Comparison of ENCODE assay signal across 9 cellular contexts in the genomic region with DNA sequence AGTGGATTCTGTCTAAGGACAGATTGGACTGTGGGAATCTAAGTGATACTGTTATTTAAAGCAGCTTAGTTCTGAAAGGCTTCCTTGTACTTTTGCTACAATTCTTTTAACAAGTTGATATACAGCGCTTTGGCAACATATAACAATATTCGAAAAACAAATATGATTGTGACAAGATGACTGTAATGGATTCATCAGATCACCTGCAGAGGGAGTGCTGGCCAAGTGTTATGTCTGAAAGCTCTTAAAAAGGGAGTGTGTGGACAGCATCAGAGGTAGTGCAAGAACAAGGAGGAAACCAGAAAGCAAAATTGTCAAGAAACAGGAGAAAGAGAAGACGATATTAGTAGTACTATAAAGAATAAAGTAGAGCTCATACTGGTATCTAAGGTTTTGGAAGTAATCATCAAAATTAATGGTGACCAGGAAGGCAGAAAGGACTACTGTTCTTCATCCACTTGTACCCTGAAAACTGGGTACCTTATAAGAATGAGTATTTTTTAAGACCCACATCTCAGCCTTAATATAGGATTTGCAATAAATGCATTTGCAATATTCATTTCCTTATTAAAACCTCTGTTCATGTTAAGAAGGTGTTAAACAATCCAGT.
DNase-seq lines count a peak whose midpoint lies in the region; ATAC-seq and TF ChIP-seq lines count a peak whose summit lies in the region.
"Had no signal": no experiment of that assay in that cellular context is flagged by ENCODE, and none has a peak within 500 bp of the region (broad histone marks: within the 10 kb centered on the region; RNA-seq: fewer than 3 reads in every experiment).

No MANE protein-coding gene starts in this region.

- intact Hi-C loops in PC-3 (cut with micrococcal nuclease): loop anchor here (5.0 kb wide), 1 partner anchor 124 kb away; no protein-coding TSS in a partner anchor
- intact Hi-C loops in vagina (cut with DNase I): no loop called here

- H3K4me3 Mint-ChIP-seq in stimulated activated naive CD8-positive, alpha-beta T cell treated with anti-CD3 and anti-CD28 coated beads, Interleukin-15, amount 100 ng/mL, for 72 hours: no peak overlapping the region
- H3K4me3 Mint-ChIP-seq in T-helper 2 cell treated with Interferon-gamma antibody and Interleukin-4, amounts not matched to agents 5 μg/mL and 100 μg/mL, for 36 hours: no peak overlapping the region

- H3K9me3 ChIP-seq in PC-3 (ENCODE audit: low read length) (no peaks in the 10 kb centered on the region), hepatocyte (ENCODE audit: low read depth) (no peaks in the 10 kb centered on the region), vagina (no peaks in the 10 kb centered on the region)

- H4K20me1 ChIP-seq in PC-3 (ENCODE audit: low read length) (no peaks in the 10 kb centered on the region), hepatocyte (ENCODE audit: insufficient read depth, poor library complexity, severe bottlenecking) (no peaks in the 10 kb centered on the region)

- peak; percentile 49; the same call in 1 of the 2 replicates for ATAC-seq in PC-3
- no peak for ATAC-seq in stimulated activated naive CD8-positive, alpha-beta T cell treated with anti-CD3 and anti-CD28 coated beads, Interleukin-15, amount 100 ng/mL, for 72 hours

- H2AFZ ChIP-seq in PC-3 (ENCODE audit: low read length) (no peak overlapping the region), hepatocyte (no peak overlapping the region)

- H3K4me3 ChIP-seq in PC-3 (ENCODE audit: low read length) (no peak overlapping the region), hepatocyte (no peak overlapping the region), vagina (no peak overlapping the region)

- no peaks in the 10 kb centered on the region for H3K4me1 Mint-ChIP-seq in stimulated activated naive CD8-positive, alpha-beta T cell treated with anti-CD3 and anti-CD28 coated beads, Interleukin-15, amount 100 ng/mL, for 72 hours
- no peaks in the 10 kb centered on the region for H3K4me1 Mint-ChIP-seq in T-helper 2 cell treated with Interferon-gamma antibody and Interleukin-4, amounts not matched to agents 5 μg/mL and 100 μg/mL, for 36 hours (ENCODE audit: low read depth)

- H3K4me2 ChIP-seq in PC-3 (ENCODE audit: low read length): no peak overlapping the region
- H3K4me2 ChIP-seq in hepatocyte: no peak overlapping the region

- H3K27me3 Mint-ChIP-seq in stimulated activated naive CD8-positive, alpha-beta T cell treated with anti-CD3 and anti-CD28 coated beads, Interleukin-15, amount 100 ng/mL, for 72 hours: no peaks in the 10 kb centered on the region
- no peaks in the 10 kb centered on the region for H3K27me3 Mint-ChIP-seq in T-helper 2 cell treated with Interferon-gamma antibody and Interleukin-4, amounts not matched to agents 5 μg/mL and 100 μg/mL, for 36 hours (ENCODE audit: low read depth)

- H3K9me3 Mint-ChIP-seq in stimulated activated naive CD8-positive, alpha-beta T cell treated with anti-CD3 and anti-CD28 coated beads, Interleukin-15, amount 100 ng/mL, for 72 hours: peaks cover 9% of the 10 kb centered on the region in 2 donors
- H3K9me3 Mint-ChIP-seq in T-helper 2 cell treated with Interferon-gamma antibody and Interleukin-4, amounts not matched to agents 5 μg/mL and 100 μg/mL, for 36 hours: peaks cover 3% of the 10 kb centered on the region

- H3K36me3 Mint-ChIP-seq in T-helper 2 cell treated with Interferon-gamma antibody and Interleukin-4, amounts not matched to agents 5 μg/mL and 100 μg/mL, for 36 hours (ENCODE audit: low read depth): no peaks in the 10 kb centered on the region

- no peaks in the 10 kb centered on the region for H3F3A ChIP-seq in PC-3 (ENCODE audit: low read length, unreplicated experiment)

- TF ChIP-seq CTCF in PC-3 (conservative IDR thresholded peaks at IDR 0.05; ENCODE audit: low read depth, low read length) (peak; percentile 66), hepatocyte (IDR thresholded peaks at IDR 0.05; ENCODE audit: poor library complexity) (peak; percentile 47), vagina (IDR thresholded peaks at IDR 0.05) (no peak)

- H3K9ac ChIP-seq in PC-3 (ENCODE audit: low read length): no peak overlapping the region

- CTCF ChIA-PET in HEK293T (lab: Yijun Ruan, JAX) (interaction anchor here (0.6 to 1.3 kb wide), 4 partner anchors 84 to 570 kb away, joined by 3 to 8 read pairs (median 4); no protein-coding TSS in a partner anchor), PC-3 (lab: Charles Lee) (no interaction called here)

- H3K79me2 ChIP-seq in PC-3 (ENCODE audit: low read length) (no peaks in the 10 kb centered on the region), hepatocyte (no peaks in the 10 kb centered on the region)

- 68% methylated on average over 3 of the region's 3 CpGs for WGBS in hepatocyte (ENCODE audit: low lambda C conversion rate, missing lambda C conversion rate)

- TF ChIP-seq POLR2A in vagina (IDR thresholded peaks at IDR 0.05): no peak

- no peaks in the 10 kb centered on the region for H3K9me2 ChIP-seq in PC-3 (replicated peaks; ENCODE audit: low read length)
- no peaks in the 10 kb centered on the region for H3K9me2 ChIP-seq in hepatocyte (replicated peaks; ENCODE audit: insufficient read depth)

- H3K27ac ChIP-seq in PC-3 (ENCODE audit: low read length) (no peak overlapping the region), hepatocyte (no peak overlapping the region), vagina (no peak overlapping the region)

- POLR2A ChIA-PET in HEK293T (lab: Yijun Ruan, JAX) (no interaction called here), PC-3 (lab: Charles Lee; ENCODE audit: unreplicated experiment) (no interaction called here)

- H3K27ac Mint-ChIP-seq in stimulated activated naive CD8-positive, alpha-beta T cell treated with anti-CD3 and anti-CD28 coated beads, Interleukin-15, amount 100 ng/mL, for 72 hours: no peak overlapping the region
- no peak overlapping the region for H3K27ac Mint-ChIP-seq in T-helper 2 cell treated with Interferon-gamma antibody and Interleukin-4, amounts not matched to agents 5 μg/mL and 100 μg/mL, for 36 hours

- DNase-seq in Ammon's horn (ENCODE audit: low spot score): peak; percentile 40
- peak; percentile 6 for DNase-seq in HEK293T (ENCODE audit: extremely low spot score)
- peak; percentile 52 for DNase-seq in PC-3
- DNase-seq in hepatocyte (ENCODE audit: low spot score): peak; percentile 32
- no peak for DNase-seq in stimulated activated naive CD8-positive, alpha-beta T cell treated with anti-CD3 and anti-CD28 coated beads, Interleukin-15, amount 100 ng/mL, for 72 hours
- no peak for DNase-seq in vagina (ENCODE audit: extremely low spot score in 2 of 2)
- no peak for DNase-seq in activated gamma-delta T cell (lab: John Stamatoyannopoulos, UW)
- DNase-seq in T-helper 2 cell treated with Interferon-gamma antibody and Interleukin-4, amounts not matched to agents 5 μg/mL and 100 μg/mL, for 36 hours (ENCODE audit: low spot score): no peak
- DNase-seq: activated T-cell treated with anti-CD3 and anti-CD28 coated beads for 4 hours had no signal

- H3K4me1 ChIP-seq in PC-3 (ENCODE audit: insufficient read depth, low read length): no peaks in the 10 kb centered on the region
- no peaks in the 10 kb centered on the region for H3K4me1 ChIP-seq in hepatocyte (ENCODE audit: insufficient read depth)
- H3K4me1 ChIP-seq in vagina: no peaks in the 10 kb centered on the region

- BruUV-seq in PC-3 (replicated peaks; lab: Mats Ljungman, UMichigan): no TSS peak

- H3K27me3 ChIP-seq in PC-3 (ENCODE audit: low read length): peaks cover 4% of the 10 kb centered on the region; the same call in 1 of the 2 replicates
- no peaks in the 10 kb centered on the region for H3K27me3 ChIP-seq in hepatocyte
- H3K27me3 ChIP-seq in vagina: no peaks in the 10 kb centered on the region

- H3K36me3 ChIP-seq in PC-3 (ENCODE audit: low read depth, low read length) (no peaks in the 10 kb centered on the region), hepatocyte (replicated peaks; ENCODE audit: insufficient read depth, low read depth) (no peaks in the 10 kb centered on the region), vagina (no peaks in the 10 kb centered on the region)

TF ChIP-seq in HEK293T, 16 proteins besides CTCF, POLR2A, EP300 and RAD21:
- TF ChIP-seq BHLHE40 (IDR thresholded peaks at IDR 0.05; ENCODE audit: borderline replicate concordance) (no peak), SUZ12 (IDR thresholded peaks at IDR 0.05) (no peak), FOXM1 (IDR thresholded peaks at IDR 0.05; ENCODE audit: borderline replicate concordance) (no peak), ZNF384 (IDR thresholded peaks at IDR 0.05) (no peak), ARNT (IDR thresholded peaks at IDR 0.05) (no peak), SP1 (IDR thresholded peaks at IDR 0.05) (no peak), NFRKB (IDR thresholded peaks at IDR 0.05) (no peak), TARDBP (IDR thresholded peaks at IDR 0.05) (no peak), ELF4 (IDR thresholded peaks at IDR 0.05) (no peak)
- TF ChIP-seq, protein P1, sequence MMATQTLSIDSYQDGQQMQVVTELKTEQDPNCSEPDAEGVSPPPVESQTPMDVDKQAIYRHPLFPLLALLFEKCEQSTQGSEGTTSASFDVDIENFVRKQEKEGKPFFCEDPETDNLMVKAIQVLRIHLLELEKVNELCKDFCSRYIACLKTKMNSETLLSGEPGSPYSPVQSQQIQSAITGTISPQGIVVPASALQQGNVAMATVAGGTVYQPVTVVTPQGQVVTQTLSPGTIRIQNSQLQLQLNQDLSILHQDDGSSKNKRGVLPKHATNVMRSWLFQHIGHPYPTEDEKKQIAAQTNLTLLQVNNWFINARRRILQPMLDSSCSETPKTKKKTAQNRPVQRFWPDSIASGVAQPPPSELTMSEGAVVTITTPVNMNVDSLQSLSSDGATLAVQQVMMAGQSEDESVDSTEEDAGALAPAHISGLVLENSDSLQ (IDR thresholded peaks at IDR 0.05): no peak

Comparison
In these comparisons a context has a peak if more than half of its experiments do, and no peak if none do; other contexts are left out.
1. DNase-seq: peak in Ammon's horn (single experiment), HEK293T (single experiment), PC-3 (single experiment) and hepatocyte (single experiment); none in stimulated activated naive CD8-positive, alpha-beta T cell treated with anti-CD3 and anti-CD28 coated beads, Interleukin-15, amount 100 ng/mL, for 72 hours (0 of 2), vagina (0 of 2), activated gamma-delta T cell (single experiment) and T-helper 2 cell treated with Interferon-gamma antibody and Interleukin-4, amounts not matched to agents 5 μg/mL and 100 μg/mL, for 36 hours (single experiment).
2. CTCF ChIP-seq: peak in PC-3 (single experiment) and hepatocyte (single experiment); none in vagina (0 of 3).